ENCODE assay signal across 33 cellular contexts in genomic region chr12:54050479-54050805, GRCh38. TPM values are rescaled to one million over a fixed set of nuclear protein-coding genes. Genes with fewer than 3 reads are reported as not detected.
DNase-seq lines count a peak whose midpoint lies in the region; ATAC-seq, FAIRE-seq and TF ChIP-seq lines count a peak whose summit lies in the region.
"Had no signal": no experiment of that assay in that cellular context is flagged by ENCODE, and none has a peak within 500 bp of the region (broad histone marks: within the 10 kb centered on the region; RNA-seq: fewer than 3 reads in every experiment).

No MANE protein-coding gene starts in this region.

- FAIRE-seq in GM12892 (lab: Jason Lieb, UNC): peak; percentile 56
- FAIRE-seq in pancreas (lab: Jason Lieb, UNC): no peak
- FAIRE-seq in frontal cortex (lab: Jason Lieb, UNC): no peak
- FAIRE-seq: HepG2, urothelium cell line had no signal

- no peak for TF ChIP-seq POLR2A in GM12892 (IDR thresholded peaks at IDR 0.05; ENCODE audit: low read depth, low read length)

- no peaks in the 10 kb centered on the region for H3K36me3 ChIP-seq in MM.1S (replicated peaks; ENCODE audit: insufficient read depth, low read length)
- no peaks in the 10 kb centered on the region for H3K36me3 ChIP-seq in esophagus (ENCODE audit: control insufficient read depth in 2 of 2, insufficient read depth in 2 of 2, low read length in 1 of 2)
- no peaks in the 10 kb centered on the region for H3K36me3 ChIP-seq in pancreas
- H3K36me3 ChIP-seq: spleen had no signal

- no peak for ATAC-seq in GM21515 (IDR thresholded peaks at IDR 0.05; ENCODE audit: unreplicated experiment)
- ATAC-seq in pancreas: no peak
- ATAC-seq: activated CD4-positive, alpha-beta T cell treated with anti-CD3 and anti-CD28 coated beads for 36 hours; HepG2; SK-N-SH treated with all-trans-retinoic acid at 6 μM for 48 hours; T-helper 17 cell had no signal

- H4K20me1 ChIP-seq in MM.1S (ENCODE audit: insufficient read depth, low read length): no peaks in the 10 kb centered on the region

- H3K4me1 ChIP-seq in MM.1S (ENCODE audit: low read length) (no peaks in the 10 kb centered on the region), esophagus (ENCODE audit: control insufficient read depth in 2 of 2, insufficient read depth in 2 of 2, low read length in 1 of 2) (peaks cover 5 to 11% of the 10 kb centered on the region in 2 donors), pancreas (peaks cover 0 to 6% (median 3%) of the 10 kb centered on the region in 3 donors)

- H3K36me3 Mint-ChIP-seq in nephron progenitor cell (ENCODE audit: low read depth): peaks cover 53% of the 10 kb centered on the region

- WGBS in esophagus, 2 donors: 36% methylated on average over 2 of the region's 2 CpGs
- WGBS in pancreas, 2 donors: 32 to 35% methylated on average over 2 of the region's 2 CpGs

- no peak overlapping the region for H3K27ac ChIP-seq in MM.1S (ENCODE audit: low read length)
- H3K27ac ChIP-seq in esophagus (ENCODE audit: low read depth in 2 of 2, low read length in 1 of 2): peak overlapping the region; percentile 37 to 65
- H3K27ac ChIP-seq in pancreas: no peak overlapping the region
- H3K27ac ChIP-seq: coronary artery, GM23248, spleen had no signal

- no peaks in the 10 kb centered on the region for H3K9me3 ChIP-seq in MM.1S (replicated peaks; ENCODE audit: insufficient read depth, low read length)
- no peaks in the 10 kb centered on the region for H3K9me3 ChIP-seq in esophagus (ENCODE audit: control insufficient read depth in 2 of 2, insufficient read depth in 1 of 2, low read depth in 1 of 2, low read length in 1 of 2)
- H3K9me3 ChIP-seq in pancreas: no peaks in the 10 kb centered on the region
- H3K9me3 ChIP-seq: Caco-2, spleen had no signal

- TF ChIP-seq CTCF in MM.1S (IDR thresholded peaks at IDR 0.05; ENCODE audit: low read length): no peak
- no peak for TF ChIP-seq CTCF in nephron progenitor cell (IDR thresholded peaks at IDR 0.05)
- TF ChIP-seq CTCF in pancreas (IDR thresholded peaks at IDR 0.05): no peak

- no peak for DNase-seq in GM12892 (ENCODE audit: insufficient read length)
- DNase-seq in MM.1S: no peak
- DNase-seq in nephron progenitor cell: no peak
- no peak for DNase-seq in pancreas
- DNase-seq in frontal cortex (ENCODE audit: low spot score in 2 of 2): no peak
- DNase-seq: activated CD4-positive, alpha-beta T cell treated with anti-CD3 and anti-CD28 coated beads for 36 hours; activated naive CD4-positive, alpha-beta T cell treated with anti-CD3 and anti-CD28 coated beads, Interleukin-2, amount 10 ng/mL, durations not matched to agents 7 days and 5 days; anterior cingulate cortex; C1 segment of cervical spinal cord; Caco-2; DND-41; effector memory CD4-positive, alpha-beta T cell; hypothalamus; Kasumi-1; mesendoderm; MV-4-11; NCI-H1436 treated with DMSO at 0.1 percent for 48 hours; NCI-H2107; NCI-H446; NCI-H774; OCI-M1; stimulated activated CD4-positive, alpha-beta T cell treated with anti-CD3 and anti-CD28 coated beads, Interleukin-2, amount 100 ng/mL, for 48 hours; T-helper 17 cell had no signal

- no peaks in the 10 kb centered on the region for H3K27me3 Mint-ChIP-seq in nephron progenitor cell (ENCODE audit: low read depth, poor library complexity)

- no peaks in the 10 kb centered on the region for H3K9me2 ChIP-seq in MM.1S (replicated peaks; ENCODE audit: insufficient read depth, low read length)

- peak overlapping the region; percentile 95 for H3K4me3 Mint-ChIP-seq in nephron progenitor cell
- H3K4me3 Mint-ChIP-seq: activated CD4-positive, alpha-beta T cell treated with anti-CD3 and anti-CD28 coated beads for 36 hours; activated naive CD4-positive, alpha-beta T cell treated with anti-CD3 and anti-CD28 coated beads, Interleukin-2, amount 10 ng/mL, durations not matched to agents 7 days and 5 days; activated T-helper 1 cell treated with anti-CD3 and anti-CD28 coated beads, Interleukin-12 subunit alpha, Interleukin-12 subunit beta, Interleukin-2, Interleukin-4 antibody, amounts not matched to agents 30 ng/mL and 10 ng/mL and 1 ng/mL, durations not matched to agents 14 hours and 24 hours and 36 hours had no signal

- H3K27me3 ChIP-seq in MM.1S (replicated peaks; ENCODE audit: insufficient read depth, low read length): peaks cover 96% of the 10 kb centered on the region
- H3K27me3 ChIP-seq in esophagus (ENCODE audit: control insufficient read depth in 1 of 2, insufficient read depth in 2 of 2, low read length in 2 of 2): no peaks in the 10 kb centered on the region
- peaks cover 0 to 40% (median 5%) of the 10 kb centered on the region in 4 donors for H3K27me3 ChIP-seq in pancreas

- H3K79me2 ChIP-seq in MM.1S (ENCODE audit: low read length): no peaks in the 10 kb centered on the region

- H3K9ac ChIP-seq in MM.1S (ENCODE audit: low read length): no peak overlapping the region
- H3K9ac ChIP-seq: GM23248 had no signal

- no peaks in the 10 kb centered on the region for H3F3A ChIP-seq in MM.1S (ENCODE audit: insufficient read depth, low read length)

- H3K4me1 Mint-ChIP-seq in nephron progenitor cell: peaks cover 100% of the 10 kb centered on the region

- intact Hi-C loops in pancreas (cut with DNase I): no loop called here

- no peaks in the 10 kb centered on the region for H3K9me3 Mint-ChIP-seq in nephron progenitor cell
- H3K9me3 Mint-ChIP-seq: activated naive CD4-positive, alpha-beta T cell treated with anti-CD3 and anti-CD28 coated beads, Interleukin-2, amount 10 ng/mL, durations not matched to agents 7 days and 5 days; activated T-helper 1 cell treated with anti-CD3 and anti-CD28 coated beads, Interleukin-12 subunit alpha, Interleukin-12 subunit beta, Interleukin-2, Interleukin-4 antibody, amounts not matched to agents 30 ng/mL and 10 ng/mL and 1 ng/mL, durations not matched to agents 14 hours and 24 hours and 36 hours had no signal

- no peak overlapping the region for H2AFZ ChIP-seq in MM.1S (ENCODE audit: low read length)
- H2AFZ ChIP-seq: GM23248 had no signal

- H3K4me3 ChIP-seq in MM.1S (ENCODE audit: low read length) (no peak overlapping the region), esophagus (ENCODE audit: low read depth in 1 of 2, low read length in 2 of 2) (peak overlapping the region in 1 of 2 donors; percentile 40), pancreas (no peak overlapping the region)
- H3K4me3 ChIP-seq: coronary artery, GM23248, spleen had no signal

- peak overlapping the region; percentile 96 for H3K27ac Mint-ChIP-seq in nephron progenitor cell
- H3K27ac Mint-ChIP-seq: activated CD4-positive, alpha-beta T cell treated with anti-CD3 and anti-CD28 coated beads for 36 hours; activated naive CD4-positive, alpha-beta T cell treated with anti-CD3 and anti-CD28 coated beads, Interleukin-2, amount 10 ng/mL, durations not matched to agents 7 days and 5 days; activated T-helper 1 cell treated with anti-CD3 and anti-CD28 coated beads, Interleukin-12 subunit alpha, Interleukin-12 subunit beta, Interleukin-2, Interleukin-4 antibody, amounts not matched to agents 30 ng/mL and 10 ng/mL and 1 ng/mL, durations not matched to agents 14 hours and 24 hours and 36 hours; T-helper 17 cell had no signal

- H3K4me2 ChIP-seq in MM.1S (ENCODE audit: low read depth, low read length): 0 out of 2 replicates have a peak overlapping the region, but pooled peaks have one; percentile 37

RNA-seq across cellular contexts. Expression of gene HOXC4, which starts 3.2 kb away (rescaled TPM):
- polyA plus RNA-seq in GM12892 (2012; ENCODE audit: missing spikeins): 3.5 TPM
- polyA plus RNA-seq in esophagus (1 to 10 TPM; 3.3 to 3.7 TPM), pancreas (under 1 TPM in 1 of 2 donors, not detected in 1; 0.27 TPM)
- total RNA-seq in pancreas (under 1 TPM in 3 of 6 donors, not detected in 3; 0.15 to 0.62 (median 0.23) TPM), frontal cortex (not detected)
- total RNA-seq: activated CD4-positive, alpha-beta T cell treated with anti-CD3 and anti-CD28 coated beads for 36 hours; activated T-helper 1 cell treated with anti-CD3 and anti-CD28 coated beads, Interleukin-12 subunit alpha, Interleukin-12 subunit beta, Interleukin-2, Interleukin-4 antibody, amounts not matched to agents 30 ng/mL and 10 ng/mL and 1 ng/mL, durations not matched to agents 14 hours and 24 hours and 36 hours; HepG2; T-helper 17 cell had no signal
- polyA plus RNA-seq: HepG2 had no signal

RNA-seq across cellular contexts. Expression of gene HOXC5, which starts 17.6 kb away (rescaled TPM):
- not detected for polyA plus RNA-seq in GM12892 (2012; ENCODE audit: missing spikeins)
- under 1 TPM; 0.41 to 0.96 TPM for polyA plus RNA-seq in esophagus
- total RNA-seq in pancreas: not detected
- polyA plus RNA-seq in pancreas: not detected
- not detected for total RNA-seq in frontal cortex
- total RNA-seq: activated CD4-positive, alpha-beta T cell treated with anti-CD3 and anti-CD28 coated beads for 36 hours; activated T-helper 1 cell treated with anti-CD3 and anti-CD28 coated beads, Interleukin-12 subunit alpha, Interleukin-12 subunit beta, Interleukin-2, Interleukin-4 antibody, amounts not matched to agents 30 ng/mL and 10 ng/mL and 1 ng/mL, durations not matched to agents 14 hours and 24 hours and 36 hours; HepG2; left lobe of liver; spleen; T-helper 17 cell had no signal
- polyA plus RNA-seq: HepG2 had no signal

RNA-seq across cellular contexts. Expression of gene HOXC6, which starts 22.2 kb away (rescaled TPM):
- polyA plus RNA-seq in GM12892 (2012; ENCODE audit: missing spikeins): not detected
- 1 to 10 TPM; 1.4 TPM for polyA plus RNA-seq in esophagus
- under 1 TPM in 4 of 6 donors, not detected in 2; 0.19 to 0.41 (median 0.31) TPM for total RNA-seq in pancreas
- polyA plus RNA-seq in pancreas: under 1 TPM; 0.14 to 0.34 TPM
- not detected for total RNA-seq in frontal cortex
- total RNA-seq: activated CD4-positive, alpha-beta T cell treated with anti-CD3 and anti-CD28 coated beads for 36 hours; activated T-helper 1 cell treated with anti-CD3 and anti-CD28 coated beads, Interleukin-12 subunit alpha, Interleukin-12 subunit beta, Interleukin-2, Interleukin-4 antibody, amounts not matched to agents 30 ng/mL and 10 ng/mL and 1 ng/mL, durations not matched to agents 14 hours and 24 hours and 36 hours; HepG2; left lobe of liver; T-helper 17 cell had no signal
- polyA plus RNA-seq: HepG2 had no signal

RNA-seq across cellular contexts. Expression of gene HOXC8, which starts 41.7 kb away (rescaled TPM):
- not detected for polyA plus RNA-seq in GM12892 (2012; ENCODE audit: missing spikeins)
- polyA plus RNA-seq in esophagus (under 1 TPM; 0.04 to 0.21 TPM), pancreas (not detected)
- total RNA-seq in pancreas (not detected), frontal cortex (not detected)
- total RNA-seq: activated CD4-positive, alpha-beta T cell treated with anti-CD3 and anti-CD28 coated beads for 36 hours; activated T-helper 1 cell treated with anti-CD3 and anti-CD28 coated beads, Interleukin-12 subunit alpha, Interleukin-12 subunit beta, Interleukin-2, Interleukin-4 antibody, amounts not matched to agents 30 ng/mL and 10 ng/mL and 1 ng/mL, durations not matched to agents 14 hours and 24 hours and 36 hours; HepG2; left lobe of liver; spleen; T-helper 17 cell had no signal

RNA-seq across cellular contexts. Expression of gene HOXC9, which starts 50.5 kb away (rescaled TPM):
- not detected for polyA plus RNA-seq in GM12892 (2012; ENCODE audit: missing spikeins)
- under 1 TPM; 0.20 to 0.51 TPM for polyA plus RNA-seq in esophagus
- under 1 TPM in 1 of 6 donors, not detected in 5; 0.19 TPM for total RNA-seq in pancreas
- under 1 TPM; 0.26 to 0.27 TPM for polyA plus RNA-seq in pancreas
- not detected for total RNA-seq in frontal cortex
- total RNA-seq: activated CD4-positive, alpha-beta T cell treated with anti-CD3 and anti-CD28 coated beads for 36 hours; activated T-helper 1 cell treated with anti-CD3 and anti-CD28 coated beads, Interleukin-12 subunit alpha, Interleukin-12 subunit beta, Interleukin-2, Interleukin-4 antibody, amounts not matched to agents 30 ng/mL and 10 ng/mL and 1 ng/mL, durations not matched to agents 14 hours and 24 hours and 36 hours; left lobe of liver; spleen; T-helper 17 cell had no signal

Comparison
In these comparisons a context has a peak if more than half of its experiments do, and no peak if none do; other contexts are left out.
1. H3K27ac ChIP-seq: peak in esophagus (2 of 2); none in MM.1S (single experiment) and pancreas (0 of 4).